21 cellular contexts compared by ENCODE assay signal in the genomic region with DNA sequence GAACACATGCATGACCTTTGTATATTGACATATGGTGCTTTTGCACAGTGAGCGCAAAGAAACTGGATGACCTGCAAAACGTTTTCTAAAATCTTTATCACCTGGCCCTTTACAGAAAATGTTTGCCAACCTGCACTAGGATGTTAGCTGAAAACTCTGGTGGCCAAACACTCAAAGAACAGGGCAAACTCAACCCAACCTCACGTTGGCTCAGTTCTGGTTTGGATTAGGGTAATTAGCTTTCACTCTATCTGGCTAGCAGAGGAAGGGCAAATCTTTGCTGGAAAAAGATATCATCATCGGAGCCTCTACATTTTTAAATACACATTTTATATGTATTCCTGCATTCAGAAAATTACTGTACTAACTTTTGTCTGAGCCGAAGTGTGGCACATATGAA.
"Had no signal": no experiment of that assay in that cellular context is flagged by ENCODE, and none has a peak within 500 bp of the region (broad histone marks: within the 10 kb centered on the region; RNA-seq: fewer than 3 reads in every experiment).

No MANE protein-coding gene starts in this region.

- H3K27me3 Mint-ChIP-seq: activated CD4-positive, alpha-beta memory T cell treated with anti-CD3 and anti-CD28 coated beads for 36 hours; activated naive CD8-positive, alpha-beta T cell treated with anti-CD3 and anti-CD28 coated beads, Interleukin-2, amount 10 ng/mL, durations not matched to agents 7 days and 5 days; stimulated activated naive CD8-positive, alpha-beta T cell treated with anti-CD3 and anti-CD28 coated beads, Interleukin-15, amount 100 ng/mL, for 72 hours had no signal

- H3K4me1 Mint-ChIP-seq: activated naive CD8-positive, alpha-beta T cell treated with anti-CD3 and anti-CD28 coated beads, Interleukin-2, amount 10 ng/mL, durations not matched to agents 7 days and 5 days; stimulated activated effector memory CD8-positive, alpha-beta T cell treated with anti-CD3 and anti-CD28 coated beads, Interleukin-12 subunit alpha, Interleukin-12 subunit beta, amount 100 ng/mL, for 72 hours; stimulated activated naive CD8-positive, alpha-beta T cell treated with anti-CD3 and anti-CD28 coated beads, Interleukin-15, amount 100 ng/mL, for 72 hours had no signal

- ATAC-seq: activated T-cell treated with anti-CD3 and anti-CD28 coated beads, Interleukin-2, amount 50 U/mL, for 72 hours; gastroesophageal sphincter; pancreas; right cardiac atrium; stimulated activated effector memory CD8-positive, alpha-beta T cell treated with anti-CD3 and anti-CD28 coated beads, Interleukin-12 subunit alpha, Interleukin-12 subunit beta, amount 100 ng/mL, for 72 hours; stimulated activated naive CD8-positive, alpha-beta T cell treated with anti-CD3 and anti-CD28 coated beads, Interleukin-15, amount 100 ng/mL, for 72 hours had no signal

- H3K4me1 ChIP-seq: breast epithelium, colonic mucosa, esophagus squamous epithelium, pancreas, suprapubic skin, vagina had no signal

- DNase-seq: activated CD4-positive, alpha-beta memory T cell treated with anti-CD3 and anti-CD28 coated beads for 36 hours; activated CD4-positive, alpha-beta T cell treated with anti-CD3 and anti-CD28 coated beads for 48 hours; activated effector memory CD4-positive, alpha-beta T cell treated with Interleukin-2 at 50 U/mL for 16 hours; activated naive CD4-positive, alpha-beta T cell treated with anti-CD3 and anti-CD28 coated beads for 36 hours; activated naive CD8-positive, alpha-beta T cell treated with anti-CD3 and anti-CD28 coated beads, Interleukin-2, amount 10 ng/mL, durations not matched to agents 7 days and 5 days; activated T-cell treated with anti-CD3 and anti-CD28 coated beads, Interleukin-2, amount 50 U/mL, for 72 hours; amniotic stem cell; colonic mucosa; endodermal cell; esophagus squamous epithelium; mesenchymal stem cell; pancreas; right cardiac atrium; stimulated activated CD4-positive, alpha-beta T cell treated with anti-CD3 and anti-CD28 coated beads, Interleukin-2, amount 100 ng/mL, for 24 hours; stimulated activated naive CD8-positive, alpha-beta T cell treated with anti-CD3 and anti-CD28 coated beads, Interleukin-15, amount 100 ng/mL, for 72 hours had no signal

- H3K4me3 ChIP-seq: breast epithelium, colonic mucosa, esophagus squamous epithelium, gastroesophageal sphincter, pancreas, suprapubic skin, vagina had no signal

- H3K27ac ChIP-seq: breast epithelium, colonic mucosa, esophagus squamous epithelium, gastroesophageal sphincter, pancreas, suprapubic skin, vagina had no signal

- H3K27me3 ChIP-seq: breast epithelium, colonic mucosa, esophagus squamous epithelium, gastroesophageal sphincter, pancreas, suprapubic skin, vagina had no signal

- H3K9me3 Mint-ChIP-seq: activated CD4-positive, alpha-beta memory T cell treated with anti-CD3 and anti-CD28 coated beads for 36 hours; activated naive CD4-positive, alpha-beta T cell treated with anti-CD3 and anti-CD28 coated beads for 36 hours; activated naive CD8-positive, alpha-beta T cell treated with anti-CD3 and anti-CD28 coated beads, Interleukin-2, amount 10 ng/mL, durations not matched to agents 7 days and 5 days; endodermal cell; nephron; stimulated activated naive CD8-positive, alpha-beta T cell treated with anti-CD3 and anti-CD28 coated beads, Interleukin-15, amount 100 ng/mL, for 72 hours had no signal

- H3K4me3 Mint-ChIP-seq: activated CD4-positive, alpha-beta memory T cell treated with anti-CD3 and anti-CD28 coated beads for 36 hours; activated naive CD4-positive, alpha-beta T cell treated with anti-CD3 and anti-CD28 coated beads for 36 hours; activated naive CD8-positive, alpha-beta T cell treated with anti-CD3 and anti-CD28 coated beads, Interleukin-2, amount 10 ng/mL, durations not matched to agents 7 days and 5 days; activated T-cell treated with anti-CD3 and anti-CD28 coated beads, Interleukin-2, amount 50 U/mL, for 72 hours; endodermal cell; nephron; stimulated activated effector memory CD8-positive, alpha-beta T cell treated with anti-CD3 and anti-CD28 coated beads, Interleukin-12 subunit alpha, Interleukin-12 subunit beta, amount 100 ng/mL, for 72 hours; stimulated activated naive CD8-positive, alpha-beta T cell treated with anti-CD3 and anti-CD28 coated beads, Interleukin-15, amount 100 ng/mL, for 72 hours had no signal

- H3K36me3 Mint-ChIP-seq: activated CD4-positive, alpha-beta memory T cell treated with anti-CD3 and anti-CD28 coated beads for 36 hours; activated naive CD8-positive, alpha-beta T cell treated with anti-CD3 and anti-CD28 coated beads, Interleukin-2, amount 10 ng/mL, durations not matched to agents 7 days and 5 days; stimulated activated effector memory CD8-positive, alpha-beta T cell treated with anti-CD3 and anti-CD28 coated beads, Interleukin-12 subunit alpha, Interleukin-12 subunit beta, amount 100 ng/mL, for 72 hours had no signal

- H3K36me3 ChIP-seq: breast epithelium, colonic mucosa, esophagus squamous epithelium, gastroesophageal sphincter, pancreas, suprapubic skin, vagina had no signal

- H3K27ac Mint-ChIP-seq: activated CD4-positive, alpha-beta memory T cell treated with anti-CD3 and anti-CD28 coated beads for 36 hours; activated naive CD4-positive, alpha-beta T cell treated with anti-CD3 and anti-CD28 coated beads for 36 hours; activated naive CD8-positive, alpha-beta T cell treated with anti-CD3 and anti-CD28 coated beads, Interleukin-2, amount 10 ng/mL, durations not matched to agents 7 days and 5 days; activated T-cell treated with anti-CD3 and anti-CD28 coated beads, Interleukin-2, amount 50 U/mL, for 72 hours; endodermal cell; nephron; stimulated activated effector memory CD8-positive, alpha-beta T cell treated with anti-CD3 and anti-CD28 coated beads, Interleukin-12 subunit alpha, Interleukin-12 subunit beta, amount 100 ng/mL, for 72 hours; stimulated activated naive CD8-positive, alpha-beta T cell treated with anti-CD3 and anti-CD28 coated beads, Interleukin-15, amount 100 ng/mL, for 72 hours had no signal

- H3K9me3 ChIP-seq: breast epithelium, colonic mucosa, esophagus squamous epithelium, gastroesophageal sphincter, pancreas, suprapubic skin, vagina had no signal
